ENCODE assay signal across 15 cellular contexts in the genomic region with DNA sequence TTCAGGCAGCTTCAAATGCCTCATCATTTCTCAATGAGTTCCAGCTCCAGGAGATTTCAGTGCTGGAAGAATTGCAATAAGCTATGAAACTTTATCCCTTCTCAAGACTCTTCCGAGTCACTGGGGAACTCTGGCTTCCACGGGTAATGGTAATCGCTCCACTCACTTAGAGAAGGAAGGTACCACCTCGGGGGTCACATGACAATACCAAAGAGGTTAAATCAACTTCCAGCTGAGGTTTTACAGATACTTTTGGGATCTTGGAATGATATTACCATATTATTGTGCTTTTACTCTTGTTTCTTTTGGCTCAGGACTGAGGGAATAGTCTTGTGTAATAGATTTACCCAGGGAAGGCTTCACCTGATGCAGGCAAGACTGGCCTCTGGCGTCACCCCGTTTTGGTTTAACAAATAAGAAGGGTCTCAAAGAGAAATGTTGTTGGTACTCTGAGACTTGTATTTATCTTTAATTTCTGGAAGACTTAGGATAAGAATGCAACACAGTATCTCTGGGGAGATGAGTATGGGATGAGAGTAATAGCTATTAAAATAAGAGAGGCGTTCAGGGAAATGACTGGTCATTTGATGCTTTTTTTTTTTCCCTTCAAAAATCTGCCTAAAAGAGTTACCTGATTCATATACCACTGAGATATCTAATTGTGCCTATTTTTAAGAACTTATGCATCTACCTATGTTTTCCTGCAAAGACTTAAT.
DNase-seq lines count a peak whose midpoint lies in the region; ATAC-seq and TF ChIP-seq lines count a peak whose summit lies in the region.
"Had no signal": no experiment of that assay in that cellular context is flagged by ENCODE, and none has a peak within 500 bp of the region (broad histone marks: within the 10 kb centered on the region; RNA-seq: fewer than 3 reads in every experiment).

No MANE protein-coding gene starts in this region.

- H3K4me1 ChIP-seq in ACC112 (ENCODE audit: control insufficient read depth, insufficient read depth, low read length, unreplicated experiment) (peaks cover 42% of the 10 kb centered on the region), HEK293 (ENCODE audit: control insufficient read depth, insufficient read depth, low read length) (peaks cover 12% of the 10 kb centered on the region), right cardiac atrium (ENCODE audit: control insufficient read depth, insufficient read depth, low read length) (peaks cover 4% of the 10 kb centered on the region)

- H3K36me3 ChIP-seq in ACC112 (ENCODE audit: insufficient read depth, low read length) (no peaks in the 10 kb centered on the region), HEK293 (ENCODE audit: control insufficient read depth in 2 of 2, insufficient read depth in 1 of 2, low read length in 2 of 2) (no peaks in the 10 kb centered on the region)
- H3K36me3 ChIP-seq: esophagus muscularis mucosa had no signal

- in situ Hi-C loops in astrocyte of the spinal cord (cut with HindIII; ENCODE audit: low sequenced_read_pairs), result no loop called here

- ATAC-seq in right cardiac atrium (peak; percentile 36), natural killer cell (no peak)
- ATAC-seq: activated CD4-positive, CD25-positive, alpha-beta regulatory T cell treated with anti-CD3 and anti-CD28 coated beads, Interleukin-2, amount 50 U/mL, for 24 hours had no signal

- H3K27ac ChIP-seq in ACC112 (ENCODE audit: low read depth, low read length), result peak overlapping the region; percentile 88
- H3K27ac ChIP-seq in HEK293 (ENCODE audit: extremely low read depth, low read depth, low read length), result no peak overlapping the region
- no peak overlapping the region for H3K27ac ChIP-seq in right cardiac atrium (ENCODE audit: low read length)
- H3K27ac ChIP-seq: esophagus muscularis mucosa had no signal

- H3K9me3 ChIP-seq in HEK293 (ENCODE audit: control insufficient read depth, insufficient read depth, low read depth, low read length) (no peaks in the 10 kb centered on the region), right cardiac atrium (ENCODE audit: control insufficient read depth, low read length) (no peaks in the 10 kb centered on the region)
- H3K9me3 ChIP-seq: esophagus muscularis mucosa had no signal

- 59% methylated on average over 7 of the region's 7 CpGs for WGBS in right cardiac atrium

- peak overlapping the region; percentile 60 for H3K4me3 ChIP-seq in ACC112 (ENCODE audit: low read depth, low read length)
- H3K4me3 ChIP-seq in HEK293 (ENCODE audit: low read depth, low read length), result no peak overlapping the region
- H3K4me3 ChIP-seq in astrocyte of the spinal cord (ENCODE audit: low read depth, low read length), result no peak overlapping the region
- no peak overlapping the region for H3K4me3 ChIP-seq in right cardiac atrium (ENCODE audit: low read length)
- H3K4me3 ChIP-seq: esophagus muscularis mucosa had no signal

- CTCF ChIA-PET in HEK293 (lab: Yijun Ruan, JAX), result interaction anchor here (0.6 kb wide), 2 partner anchors 22 to 1287 kb away, joined by 3 read pairs; no protein-coding TSS in a partner anchor

- H3K4me3 Mint-ChIP-seq in natural killer cell, result no peak overlapping the region
- H3K4me3 Mint-ChIP-seq: activated naive CD8-positive, alpha-beta T cell; B cell had no signal

- DNase-seq in astrocyte of the spinal cord (ENCODE audit: low read depth, low spot score) (peak; percentile 81), right cardiac atrium (no peak), NCI-H187 treated with DMSO at 0.1 percent for 48 hours (lab: John Stamatoyannopoulos, UW) (no peak), GM20000 (ENCODE audit: low spot score) (no peak), natural killer cell (no peak), superior temporal gyrus (ENCODE audit: extremely low spot score) (no peak)
- DNase-seq: NCI-H510A treated with DMSO at 0.1 percent for 48 hours, substantia nigra, T-helper 1 cell had no signal

- intact Hi-C loops in right cardiac atrium (cut with DNase I) (no loop called here), natural killer cell (cut with micrococcal nuclease) (no loop called here)

- no peaks in the 10 kb centered on the region for H3K36me3 Mint-ChIP-seq in natural killer cell
- H3K36me3 Mint-ChIP-seq: activated naive CD8-positive, alpha-beta T cell had no signal

- POLR2A ChIA-PET in HEK293 (lab: Yijun Ruan, JAX), result no interaction called here

- H3K27me3 Mint-ChIP-seq in natural killer cell (ENCODE audit: low read depth in 2 of 2), result peaks cover 0 to 11% of the 10 kb centered on the region in 2 donors
- H3K27me3 Mint-ChIP-seq: activated naive CD8-positive, alpha-beta T cell; B cell had no signal

- no peaks in the 10 kb centered on the region for H3K9me3 Mint-ChIP-seq in natural killer cell

- no peaks in the 10 kb centered on the region for H3K4me1 Mint-ChIP-seq in natural killer cell
- H3K4me1 Mint-ChIP-seq: B cell had no signal

- TF ChIP-seq CTCF in HEK293 (tag by site-specific recombination; IDR thresholded peaks at IDR 0.05), result no peak
- TF ChIP-seq CTCF in astrocyte of the spinal cord (IDR thresholded peaks at IDR 0.05; ENCODE audit: low read depth, low read length), result no peak
- TF ChIP-seq CTCF in GM20000 (IDR thresholded peaks at IDR 0.05; ENCODE audit: extremely low read depth, missing control alignments), result no peak
- no peak for TF ChIP-seq CTCF in natural killer cell (IDR thresholded peaks at IDR 0.05)

- H3K27ac Mint-ChIP-seq in natural killer cell, result no peak overlapping the region
- H3K27ac Mint-ChIP-seq: activated naive CD8-positive, alpha-beta T cell; B cell had no signal

- no peaks in the 10 kb centered on the region for H3K79me2 ChIP-seq in ACC112 (ENCODE audit: control insufficient read depth, insufficient read depth, low read length, unreplicated experiment)

- no peaks in the 10 kb centered on the region for H3K27me3 ChIP-seq in ACC112 (ENCODE audit: insufficient read depth, low read length)
- H3K27me3 ChIP-seq in right cardiac atrium (ENCODE audit: control insufficient read depth, insufficient read depth), result no peaks in the 10 kb centered on the region
- H3K27me3 ChIP-seq: esophagus muscularis mucosa had no signal

- peak overlapping the region; percentile 72 for H2AFZ ChIP-seq in ACC112 (ENCODE audit: low read length, unreplicated experiment)

TF ChIP-seq in HEK293, 187 proteins besides CTCF, POLR2A, EP300 and RAD21 (continues in another document):
- TF ChIP-seq PRDM2 (tag by site-specific recombination; IDR thresholded peaks at IDR 0.05; ENCODE audit: borderline replicate concordance) (no peak), ZNF10 (tag by site-specific recombination; IDR thresholded peaks at IDR 0.05) (0 out of 2 replicates have a peak, but pooled peaks have one; percentile 17), ZNF416 (tag by site-specific recombination; IDR thresholded peaks at IDR 0.05) (no peak), ZBTB17 (tag by site-specific recombination; IDR thresholded peaks at IDR 0.05) (no peak), ZFHX2 (tag by site-specific recombination; conservative IDR thresholded peaks at IDR 0.05) (no peak), ZNF214 (tag by site-specific recombination; IDR thresholded peaks at IDR 0.05; ENCODE audit: borderline replicate concordance) (no peak), ZBTB44 (tag by site-specific recombination; IDR thresholded peaks at IDR 0.05) (no peak)

Comparison
In these comparisons a context has a peak if more than half of its experiments do, and no peak if none do; other contexts are left out.
1. ATAC-seq: peak in right cardiac atrium (2 of 2); none in natural killer cell (0 of 3).